ENCODE assay signal across 18 cellular contexts in genomic region chrX:136728393-136728792, GRCh38. TPM values are rescaled to one million over a fixed set of nuclear protein-coding genes. Genes with fewer than 3 reads are reported as not detected.
DNase-seq lines count a peak whose midpoint lies in the region; ATAC-seq and TF ChIP-seq lines count a peak whose summit lies in the region.
"Had no signal": no experiment of that assay in that cellular context is flagged by ENCODE, and none has a peak within 500 bp of the region (broad histone marks: within the 10 kb centered on the region; RNA-seq: fewer than 3 reads in every experiment).

No MANE protein-coding gene starts in this region.

- no peak overlapping the region for H3K4me3 Mint-ChIP-seq in activated CD8-positive, alpha-beta memory T cell treated with anti-CD3 and anti-CD28 coated beads, Interleukin-2, amount 10 ng/mL, durations not matched to agents 7 days and 5 days
- H3K4me3 Mint-ChIP-seq in CD4-positive, alpha-beta T cell = no peak overlapping the region
- H3K4me3 Mint-ChIP-seq in activated naive CD8-positive, alpha-beta T cell treated with anti-CD3 and anti-CD28 coated beads, Interleukin-2, amount 50 U/mL, for 24 hours = no peak overlapping the region
- H3K4me3 Mint-ChIP-seq: CD14-positive monocyte had no signal

- intact Hi-C loops in CD4-positive, alpha-beta T cell (cut with DNase I, micrococcal nuclease) = no loop called here
- intact Hi-C loops in thyroid gland (cut with DNase I) = no loop called here

- DNase-seq in activated CD8-positive, alpha-beta memory T cell treated with anti-CD3 and anti-CD28 coated beads, Interleukin-2, amount 10 ng/mL, durations not matched to agents 7 days and 5 days = no peak
- no peak for DNase-seq in activated CD8-positive, alpha-beta memory T cell treated with anti-CD3 and anti-CD28 coated beads, Interleukin-2, amount 50 U/mL, for 48 hours
- DNase-seq in CD4-positive, alpha-beta T cell = no peak
- DNase-seq in HT1080 (ENCODE audit: low read depth) (peak; percentile 18), thyroid gland (no peak), foreskin melanocyte (no peak)
- DNase-seq in activated naive CD8-positive, alpha-beta T cell treated with anti-CD3 and anti-CD28 coated beads, Interleukin-2, amount 50 U/mL, for 24 hours = no peak
- DNase-seq: Kasumi-1, NCI-H1694, NCI-H2081, NCI-H2171, NCI-H345, NCI-H524 treated with DMSO at 0.1 percent for 48 hours, NCI-H82 had no signal

- no peak overlapping the region for H3K27ac ChIP-seq in CD4-positive, alpha-beta T cell (ENCODE audit: low read depth, low read length)
- no peak overlapping the region for H3K27ac ChIP-seq in thyroid gland
- H3K27ac ChIP-seq: A549 had no signal

- ATAC-seq in activated CD8-positive, alpha-beta memory T cell treated with anti-CD3 and anti-CD28 coated beads, Interleukin-2, amount 10 ng/mL, durations not matched to agents 7 days and 5 days = no peak
- no peak for ATAC-seq in CD4-positive, alpha-beta T cell (ENCODE audit: poor library complexity)
- no peak for ATAC-seq in activated naive CD8-positive, alpha-beta T cell treated with anti-CD3 and anti-CD28 coated beads, Interleukin-2, amount 50 U/mL, for 24 hours
- ATAC-seq in HG02852 (IDR thresholded peaks at IDR 0.05; ENCODE audit: unreplicated experiment) = no peak
- ATAC-seq: A549 had no signal

- POLR2A ChIA-PET in CD4-positive, alpha-beta T cell (lab: Charles Lee) = interaction anchor here (1.0 kb wide), 1 partner anchor 152 kb away, joined by 4 read pairs; the partner anchor contains the start of gene RBMX

- no peaks in the 10 kb centered on the region for H3K36me3 ChIP-seq in thyroid gland

- CTCF ChIA-PET in activated CD8-positive, alpha-beta memory T cell treated with anti-CD3 and anti-CD28 coated beads, Interleukin-2, amount 10 ng/mL, durations not matched to agents 7 days and 5 days (lab: Charles Lee) = interaction anchor here (1.3 to 1.4 kb wide), 2 partner anchors 17 to 24 kb away, joined by 3 to 5 read pairs; no protein-coding TSS in a partner anchor
- CTCF ChIA-PET in CD4-positive, alpha-beta T cell (lab: Charles Lee) = interaction anchor here (1.1 to 1.4 kb wide), 2 partner anchors 16 to 20 kb away, joined by 3 to 4 read pairs; no protein-coding TSS in a partner anchor

- peak overlapping the region; percentile 54 for H3K27ac Mint-ChIP-seq in activated CD8-positive, alpha-beta memory T cell treated with anti-CD3 and anti-CD28 coated beads, Interleukin-2, amount 10 ng/mL, durations not matched to agents 7 days and 5 days
- peak overlapping the region; percentile 40 for H3K27ac Mint-ChIP-seq in CD4-positive, alpha-beta T cell
- H3K27ac Mint-ChIP-seq in activated naive CD8-positive, alpha-beta T cell treated with anti-CD3 and anti-CD28 coated beads, Interleukin-2, amount 50 U/mL, for 24 hours = peak overlapping the region; percentile 77

- no peak for TF ChIP-seq CTCF in CD4-positive, alpha-beta T cell (IDR thresholded peaks at IDR 0.05)
- TF ChIP-seq CTCF in thyroid gland (IDR thresholded peaks at IDR 0.05) = no peak

- H3K4me1 ChIP-seq in thyroid gland = no peaks in the 10 kb centered on the region
- H3K4me1 ChIP-seq: A549 had no signal

- no peaks in the 10 kb centered on the region for H3K9me3 Mint-ChIP-seq in activated CD8-positive, alpha-beta memory T cell treated with anti-CD3 and anti-CD28 coated beads, Interleukin-2, amount 10 ng/mL, durations not matched to agents 7 days and 5 days (ENCODE audit: low read depth)
- H3K9me3 Mint-ChIP-seq in CD4-positive, alpha-beta T cell = no peaks in the 10 kb centered on the region
- H3K9me3 Mint-ChIP-seq in activated naive CD8-positive, alpha-beta T cell treated with anti-CD3 and anti-CD28 coated beads, Interleukin-2, amount 50 U/mL, for 24 hours = no peaks in the 10 kb centered on the region
- H3K9me3 Mint-ChIP-seq: CD14-positive monocyte had no signal

- 57 to 69% methylated on average over 1 of the region's 1 CpG for WGBS in thyroid gland, 2 donors

- H3K27me3 Mint-ChIP-seq in activated CD8-positive, alpha-beta memory T cell treated with anti-CD3 and anti-CD28 coated beads, Interleukin-2, amount 10 ng/mL, durations not matched to agents 7 days and 5 days = no peaks in the 10 kb centered on the region
- no peaks in the 10 kb centered on the region for H3K27me3 Mint-ChIP-seq in CD4-positive, alpha-beta T cell
- H3K27me3 Mint-ChIP-seq in activated naive CD8-positive, alpha-beta T cell treated with anti-CD3 and anti-CD28 coated beads, Interleukin-2, amount 50 U/mL, for 24 hours = no peaks in the 10 kb centered on the region
- H3K27me3 Mint-ChIP-seq: B cell had no signal

- H3K36me3 Mint-ChIP-seq in activated CD8-positive, alpha-beta memory T cell treated with anti-CD3 and anti-CD28 coated beads, Interleukin-2, amount 10 ng/mL, durations not matched to agents 7 days and 5 days = peaks cover 44% of the 10 kb centered on the region
- peaks cover 34% of the 10 kb centered on the region for H3K36me3 Mint-ChIP-seq in CD4-positive, alpha-beta T cell (ENCODE audit: low read depth)
- H3K36me3 Mint-ChIP-seq in activated naive CD8-positive, alpha-beta T cell treated with anti-CD3 and anti-CD28 coated beads, Interleukin-2, amount 50 U/mL, for 24 hours (ENCODE audit: low read depth) = peaks cover 13% of the 10 kb centered on the region

- TF ChIP-seq POLR2A in thyroid gland (IDR thresholded peaks at IDR 0.05) = no peak

- no peaks in the 10 kb centered on the region for H3K27me3 ChIP-seq in CD4-positive, alpha-beta T cell (ENCODE audit: control insufficient read depth, insufficient read depth, low read length)
- no peaks in the 10 kb centered on the region for H3K27me3 ChIP-seq in thyroid gland

- no peak overlapping the region for H3K4me3 ChIP-seq in thyroid gland (replicated peaks in 1 of 3)
- H3K4me3 ChIP-seq: A549 had no signal

- H3K4me1 Mint-ChIP-seq in activated CD8-positive, alpha-beta memory T cell treated with anti-CD3 and anti-CD28 coated beads, Interleukin-2, amount 10 ng/mL, durations not matched to agents 7 days and 5 days = peaks cover 31% of the 10 kb centered on the region
- H3K4me1 Mint-ChIP-seq in CD4-positive, alpha-beta T cell (ENCODE audit: low read depth) = peaks cover 28% of the 10 kb centered on the region
- H3K4me1 Mint-ChIP-seq in activated naive CD8-positive, alpha-beta T cell treated with anti-CD3 and anti-CD28 coated beads, Interleukin-2, amount 50 U/mL, for 24 hours = peaks cover 48% of the 10 kb centered on the region

- no peaks in the 10 kb centered on the region for H3K9me3 ChIP-seq in CD4-positive, alpha-beta T cell (ENCODE audit: control insufficient read depth, low read length)
- no peaks in the 10 kb centered on the region for H3K9me3 ChIP-seq in thyroid gland
- H3K9me3 ChIP-seq: A549 had no signal

RNA-seq across cellular contexts. Expression of gene ARHGEF6, which starts 52.3 kb away (rescaled TPM):
- total RNA-seq in activated CD8-positive, alpha-beta memory T cell treated with anti-CD3 and anti-CD28 coated beads, Interleukin-2, amount 10 ng/mL, durations not matched to agents 7 days and 5 days = 100 to 1,000 TPM; 108 to 126 TPM
- 10 to 100 TPM; 43.3 to 45.3 TPM for total RNA-seq in CD4-positive, alpha-beta T cell
- total RNA-seq in HT1080 (2014; rRNA removed; shearing (Covaris generic)) = 3.2 and 3.5 TPM in 2 replicates
- 2.8 and 4.6 TPM in 2 replicates for polyA plus RNA-seq in HT1080 (2015; cell fraction: cytosol; rRNA removed)
- 5.7 and 6.1 TPM in 2 replicates for polyA plus RNA-seq in HT1080 (2015; cell fraction: nucleus; rRNA removed)
- total RNA-seq in thyroid gland = 10 to 100 TPM in 1 of 4 donors, 1 to 10 TPM in 3; 3.5 to 12.0 (median 6.4) TPM
